10 cellular contexts compared by ENCODE assay signal in genomic region chr6:148451690-148452089, GRCh38.
DNase-seq lines count a peak whose midpoint lies in the region; ATAC-seq and FAIRE-seq lines count a peak whose summit lies in the region.
"Had no signal": no experiment of that assay in that cellular context is flagged by ENCODE, and none has a peak within 500 bp of the region (broad histone marks: within the 10 kb centered on the region; RNA-seq: fewer than 3 reads in every experiment).

No MANE protein-coding gene starts in this region.

- intact Hi-C loops in activated naive CD4-positive, alpha-beta T cell treated with anti-CD3 and anti-CD28 coated beads for 36 hours (cut with micrococcal nuclease): no loop called here
- intact Hi-C loops in activated T-helper 2 cell treated with anti-CD3 and anti-CD28 coated beads, Interferon-gamma antibody, Interleukin-2, Interleukin-4, amounts not matched to agents 10 μg/mL and 5 μg/mL and 100 μg/mL, durations not matched to agents 14 hours and 24 hours and 36 hours (cut with micrococcal nuclease): loop anchor here (5.0 kb wide), 1 partner anchor 249 kb away; no protein-coding TSS in a partner anchor

- no peak overlapping the region for H3K4me3 Mint-ChIP-seq in activated naive CD4-positive, alpha-beta T cell treated with anti-CD3 and anti-CD28 coated beads for 36 hours
- no peak overlapping the region for H3K4me3 Mint-ChIP-seq in activated T-helper 2 cell treated with anti-CD3 and anti-CD28 coated beads, Interferon-gamma antibody, Interleukin-2, Interleukin-4, amounts not matched to agents 10 μg/mL and 5 μg/mL and 100 μg/mL, durations not matched to agents 14 hours and 24 hours and 36 hours (ENCODE audit: low read depth)
- no peak overlapping the region for H3K4me3 Mint-ChIP-seq in stimulated activated effector memory CD8-positive, alpha-beta T cell treated with anti-CD3 and anti-CD28 coated beads, Interleukin-12 subunit alpha, Interleukin-12 subunit beta, amount 100 ng/mL, for 72 hours

- CTCF ChIA-PET in activated naive CD4-positive, alpha-beta T cell treated with anti-CD3 and anti-CD28 coated beads for 36 hours (lab: Charles Lee): interaction anchor here (1.5 kb wide), 1 partner anchor 13 kb away, joined by 5 read pairs; no protein-coding TSS in a partner anchor

- no peak overlapping the region for H3K27ac Mint-ChIP-seq in activated naive CD4-positive, alpha-beta T cell treated with anti-CD3 and anti-CD28 coated beads for 36 hours
- no peak overlapping the region for H3K27ac Mint-ChIP-seq in activated T-helper 2 cell treated with anti-CD3 and anti-CD28 coated beads, Interferon-gamma antibody, Interleukin-2, Interleukin-4, amounts not matched to agents 10 μg/mL and 5 μg/mL and 100 μg/mL, durations not matched to agents 14 hours and 24 hours and 36 hours
- no peak overlapping the region for H3K27ac Mint-ChIP-seq in stimulated activated effector memory CD8-positive, alpha-beta T cell treated with anti-CD3 and anti-CD28 coated beads, Interleukin-12 subunit alpha, Interleukin-12 subunit beta, amount 100 ng/mL, for 72 hours

- FAIRE-seq in HTR-8/SVneo (lab: Jason Lieb, UNC): no peak
- FAIRE-seq: urothelium cell line had no signal

- DNase-seq in activated naive CD4-positive, alpha-beta T cell treated with anti-CD3 and anti-CD28 coated beads for 36 hours: peak; percentile 39
- no peak for DNase-seq in activated naive CD4-positive, alpha-beta T cell treated with anti-CD3 and anti-CD28 coated beads, Interleukin-2, amount 50 U/mL, for 16 hours
- peak; percentile 41 for DNase-seq in activated T-helper 2 cell treated with anti-CD3 and anti-CD28 coated beads, Interferon-gamma antibody, Interleukin-2, Interleukin-4, amounts not matched to agents 10 μg/mL and 5 μg/mL and 100 μg/mL, durations not matched to agents 14 hours and 24 hours and 36 hours (ENCODE audit: low spot score)
- DNase-seq in stimulated activated effector memory CD8-positive, alpha-beta T cell treated with anti-CD3 and anti-CD28 coated beads, Interleukin-12 subunit alpha, Interleukin-12 subunit beta, amount 100 ng/mL, for 72 hours (ENCODE audit: low spot score in 2 of 2): peak; percentile 31 to 65
- no peak for DNase-seq in HTR-8/SVneo (ENCODE audit: insufficient read length, low spot score)
- DNase-seq: erythroblast had no signal

- H3K27me3 Mint-ChIP-seq in activated naive CD4-positive, alpha-beta T cell treated with anti-CD3 and anti-CD28 coated beads for 36 hours (ENCODE audit: low read depth): peaks cover 10% of the 10 kb centered on the region
- peaks cover 17% of the 10 kb centered on the region for H3K27me3 Mint-ChIP-seq in activated T-helper 2 cell treated with anti-CD3 and anti-CD28 coated beads, Interferon-gamma antibody, Interleukin-2, Interleukin-4, amounts not matched to agents 10 μg/mL and 5 μg/mL and 100 μg/mL, durations not matched to agents 14 hours and 24 hours and 36 hours (ENCODE audit: low read depth)

- H3K4me1 Mint-ChIP-seq in activated naive CD4-positive, alpha-beta T cell treated with anti-CD3 and anti-CD28 coated beads for 36 hours (ENCODE audit: low read depth): no peaks in the 10 kb centered on the region
- H3K4me1 Mint-ChIP-seq in activated T-helper 2 cell treated with anti-CD3 and anti-CD28 coated beads, Interferon-gamma antibody, Interleukin-2, Interleukin-4, amounts not matched to agents 10 μg/mL and 5 μg/mL and 100 μg/mL, durations not matched to agents 14 hours and 24 hours and 36 hours (ENCODE audit: low read depth): peaks cover 25% of the 10 kb centered on the region
- H3K4me1 Mint-ChIP-seq in stimulated activated effector memory CD8-positive, alpha-beta T cell treated with anti-CD3 and anti-CD28 coated beads, Interleukin-12 subunit alpha, Interleukin-12 subunit beta, amount 100 ng/mL, for 72 hours: peaks cover 38% of the 10 kb centered on the region

- no peaks in the 10 kb centered on the region for H3K9me3 Mint-ChIP-seq in activated naive CD4-positive, alpha-beta T cell treated with anti-CD3 and anti-CD28 coated beads for 36 hours
- H3K9me3 Mint-ChIP-seq in activated T-helper 2 cell treated with anti-CD3 and anti-CD28 coated beads, Interferon-gamma antibody, Interleukin-2, Interleukin-4, amounts not matched to agents 10 μg/mL and 5 μg/mL and 100 μg/mL, durations not matched to agents 14 hours and 24 hours and 36 hours: no peaks in the 10 kb centered on the region
- no peaks in the 10 kb centered on the region for H3K9me3 Mint-ChIP-seq in stimulated activated effector memory CD8-positive, alpha-beta T cell treated with anti-CD3 and anti-CD28 coated beads, Interleukin-12 subunit alpha, Interleukin-12 subunit beta, amount 100 ng/mL, for 72 hours

- ATAC-seq in HG02981 (IDR thresholded peaks at IDR 0.05; ENCODE audit: unreplicated experiment): peak; percentile 83
- peak; percentile 91 for ATAC-seq in stimulated activated effector memory CD8-positive, alpha-beta T cell treated with anti-CD3 and anti-CD28 coated beads, Interleukin-12 subunit alpha, Interleukin-12 subunit beta, amount 100 ng/mL, for 72 hours
- no peak for ATAC-seq in GM18867 (IDR thresholded peaks at IDR 0.05; ENCODE audit: unreplicated experiment)
- no peak for ATAC-seq in GM21360 (IDR thresholded peaks at IDR 0.05; ENCODE audit: unreplicated experiment)

- no peaks in the 10 kb centered on the region for H3K36me3 Mint-ChIP-seq in activated naive CD4-positive, alpha-beta T cell treated with anti-CD3 and anti-CD28 coated beads for 36 hours (ENCODE audit: low read depth)
- no peaks in the 10 kb centered on the region for H3K36me3 Mint-ChIP-seq in activated T-helper 2 cell treated with anti-CD3 and anti-CD28 coated beads, Interferon-gamma antibody, Interleukin-2, Interleukin-4, amounts not matched to agents 10 μg/mL and 5 μg/mL and 100 μg/mL, durations not matched to agents 14 hours and 24 hours and 36 hours (ENCODE audit: low read depth)
- no peaks in the 10 kb centered on the region for H3K36me3 Mint-ChIP-seq in stimulated activated effector memory CD8-positive, alpha-beta T cell treated with anti-CD3 and anti-CD28 coated beads, Interleukin-12 subunit alpha, Interleukin-12 subunit beta, amount 100 ng/mL, for 72 hours

Comparison
In these comparisons a context has a peak if more than half of its experiments do, and no peak if none do; other contexts are left out.
1. DNase-seq: peak in activated naive CD4-positive, alpha-beta T cell treated with anti-CD3 and anti-CD28 coated beads for 36 hours (single experiment), activated T-helper 2 cell treated with anti-CD3 and anti-CD28 coated beads, Interferon-gamma antibody, Interleukin-2, Interleukin-4, amounts not matched to agents 10 μg/mL and 5 μg/mL and 100 μg/mL, durations not matched to agents 14 hours and 24 hours and 36 hours (single experiment) and stimulated activated effector memory CD8-positive, alpha-beta T cell treated with anti-CD3 and anti-CD28 coated beads, Interleukin-12 subunit alpha, Interleukin-12 subunit beta, amount 100 ng/mL, for 72 hours (2 of 2); none in activated naive CD4-positive, alpha-beta T cell treated with anti-CD3 and anti-CD28 coated beads, Interleukin-2, amount 50 U/mL, for 16 hours (single experiment) and HTR-8/SVneo (single experiment).
2. ATAC-seq: peak in HG02981 (single experiment) and stimulated activated effector memory CD8-positive, alpha-beta T cell treated with anti-CD3 and anti-CD28 coated beads, Interleukin-12 subunit alpha, Interleukin-12 subunit beta, amount 100 ng/mL, for 72 hours (single experiment); none in GM18867 (single experiment) and GM21360 (single experiment).